ENCODE assay signal across 1 cellular context in genomic region chr7:44638611-44639557, GRCh38.
TF ChIP-seq lines count a peak whose summit lies in the region.

No MANE protein-coding gene starts in this region.

TF ChIP-seq in K562, 482 proteins besides CTCF, POLR2A, EP300 and RAD21 (continued from another document and continues in another):
- no peak for TF ChIP-seq ZBTB33 (CRISPR knock-in tag; IDR thresholded peaks at IDR 0.05)
- TF ChIP-seq ZNF224 (CRISPR knock-in tag; IDR thresholded peaks at IDR 0.05), result no peak
- no peak for TF ChIP-seq USF2 (CRISPR knock-in tag; IDR thresholded peaks at IDR 0.05)
- TF ChIP-seq U2AF1 (optimal IDR thresholded peaks at IDR 0.05; ENCODE audit: low read depth, low read length), result no peak
- no peak for TF ChIP-seq SRSF1 (IDR thresholded peaks at IDR 0.05; ENCODE audit: low read depth, low read length)
- TF ChIP-seq ZNF766 (CRISPR knock-in tag; conservative IDR thresholded peaks at IDR 0.05), result peak; percentile 44; the same call in 1 of the 2 replicates
- TF ChIP-seq EGR1 (conservative IDR thresholded peaks at IDR 0.05), result no peak; the same call in 1 of the 2 replicates
- no peak for TF ChIP-seq SRSF9 (IDR thresholded peaks at IDR 0.05; ENCODE audit: borderline replicate concordance, low read depth, low read length)
- no peak for TF ChIP-seq KAT2B (IDR thresholded peaks at IDR 0.05; ENCODE audit: low read depth, low read length)
- no peak for TF ChIP-seq CBX1 (IDR thresholded peaks at IDR 0.05; ENCODE audit: low read depth)
- TF ChIP-seq ZNF408 (CRISPR knock-in tag; IDR thresholded peaks at IDR 0.05; ENCODE audit: low read depth), result no peak
- no peak for TF ChIP-seq ZNF318 (IDR thresholded peaks at IDR 0.05; ENCODE audit: borderline replicate concordance in 1 of 2, low read depth in 1 of 2)
- no peak for TF ChIP-seq MAFK (IDR thresholded peaks at IDR 0.05; ENCODE audit: low read length)
- no peak for TF ChIP-seq SREBF2 (CRISPR knock-in tag; IDR thresholded peaks at IDR 0.05)
- TF ChIP-seq MXD1 (CRISPR knock-in tag; IDR thresholded peaks at IDR 0.05; ENCODE audit: borderline replicate concordance, poor library complexity, severe bottlenecking), result no peak
- peak in 1 of 2 experiments; percentile 68; a peak in 1 of 4 replicates for TF ChIP-seq KDM4B (IDR thresholded peaks at IDR 0.05; ENCODE audit: borderline replicate concordance in 2 of 2, low read depth in 1 of 2)
- TF ChIP-seq CSDE1 (IDR thresholded peaks at IDR 0.05), result no peak; a peak in 1 of 4 replicates
- no peak for TF ChIP-seq CCAR2 (IDR thresholded peaks at IDR 0.05; ENCODE audit: low read depth, low read length)
- no peak for TF ChIP-seq DNMT1 (IDR thresholded peaks at IDR 0.05)
- TF ChIP-seq NFIX (CRISPR knock-in tag; IDR thresholded peaks at IDR 0.05; ENCODE audit: low read depth), result no peak
- no peak for TF ChIP-seq ZNF282 (CRISPR knock-in tag; IDR thresholded peaks at IDR 0.05)
- TF ChIP-seq PRDM10 (IDR thresholded peaks at IDR 0.05; ENCODE audit: partially characterized antibody), result no peak
- TF ChIP-seq ESRRB (CRISPR knock-in tag; IDR thresholded peaks at IDR 0.05; ENCODE audit: borderline replicate concordance), result no peak
- no peak for TF ChIP-seq RAD51 (IDR thresholded peaks at IDR 0.05; ENCODE audit: borderline replicate concordance, low read depth)
- TF ChIP-seq TAL1 (IDR thresholded peaks at IDR 0.05), result no peak
- TF ChIP-seq PREB (CRISPR knock-in tag; IDR thresholded peaks at IDR 0.05), result no peak
- TF ChIP-seq HES1 (IDR thresholded peaks at IDR 0.05; ENCODE audit: low read depth), result no peak
- no peak for TF ChIP-seq NELFE (IDR thresholded peaks at IDR 0.05; ENCODE audit: insufficient read depth, insufficient read length)
- TF ChIP-seq TAF7 (tag; IDR thresholded peaks at IDR 0.05), result no peak
- TF ChIP-seq ZBTB2 (IDR thresholded peaks at IDR 0.05), result peak; percentile 70
- no peak for TF ChIP-seq ZKSCAN1 (IDR thresholded peaks at IDR 0.05; ENCODE audit: low read depth, low read length)
- TF ChIP-seq E2F1 (CRISPR knock-in tag; IDR thresholded peaks at IDR 0.05), result no peak
- peak; percentile 97 for TF ChIP-seq JUN (IDR thresholded peaks at IDR 0.05; ENCODE audit: borderline replicate concordance, low read depth, low read length)
- no peak for TF ChIP-seq JUN (CRISPR knock-in tag; IDR thresholded peaks at IDR 0.05; ENCODE audit: borderline replicate concordance)
- TF ChIP-seq ZFPM2 (CRISPR knock-in tag; IDR thresholded peaks at IDR 0.05), result no peak
- peak; percentile 38 for TF ChIP-seq CBFA2T3 (IDR thresholded peaks at IDR 0.05)
- TF ChIP-seq ERF (CRISPR knock-in tag; IDR thresholded peaks at IDR 0.05), result no peak
- no peak for TF ChIP-seq C11orf30 (IDR thresholded peaks at IDR 0.05; ENCODE audit: low read depth)
- no peak for TF ChIP-seq CAMTA2 (CRISPR knock-in tag; conservative IDR thresholded peaks at IDR 0.05)
- no peak for TF ChIP-seq LCOR (CRISPR knock-in tag; IDR thresholded peaks at IDR 0.05)
- TF ChIP-seq ARID1B (IDR thresholded peaks at IDR 0.05), result peak; percentile 87
- no peak for TF ChIP-seq ZNF263 (CRISPR knock-in tag; IDR thresholded peaks at IDR 0.05; ENCODE audit: borderline replicate concordance)
- no peak for TF ChIP-seq SAP30 (IDR thresholded peaks at IDR 0.05; ENCODE audit: borderline replicate concordance, insufficient read depth, low read depth, low read length, poor library complexity, severe bottlenecking)
